In the genomic region with DNA sequence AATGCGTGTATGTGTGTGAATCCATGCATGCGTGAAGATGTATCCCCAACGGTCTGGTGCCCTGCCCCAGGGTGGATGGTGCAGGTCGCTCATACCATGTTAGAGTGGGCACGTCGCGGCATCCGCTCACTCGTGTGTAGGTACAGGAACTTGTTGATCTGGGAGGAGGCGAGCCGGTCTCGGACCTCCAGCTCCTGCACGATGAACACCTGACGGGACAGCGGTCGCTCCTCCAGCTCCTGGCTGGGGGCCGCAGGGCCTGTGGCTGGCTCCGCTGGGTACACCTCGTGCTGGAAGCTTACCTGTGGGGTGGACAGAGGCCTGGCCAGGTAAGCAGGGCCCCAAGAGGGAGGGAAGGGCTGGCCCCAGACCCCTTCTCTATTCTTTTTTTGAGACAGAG, we compare ENCODE assay signal across 2 cellular contexts.
TF ChIP-seq lines count a peak whose summit lies in the region.

No MANE protein-coding gene starts in this region.

TF ChIP-seq in IMR-90, 13 proteins besides CTCF, POLR2A, EP300 and RAD21:
- TF ChIP-seq CHD1 (IDR thresholded peaks at IDR 0.05; ENCODE audit: low read depth, low read length): no peak
- no peak for TF ChIP-seq BHLHE40 (IDR thresholded peaks at IDR 0.05; ENCODE audit: low read depth, low read length)
- no peak for TF ChIP-seq MAZ (IDR thresholded peaks at IDR 0.05; ENCODE audit: borderline replicate concordance, low read depth, low read length)
- no peak for TF ChIP-seq FOS (IDR thresholded peaks at IDR 0.05; ENCODE audit: low read depth, low read length)
- TF ChIP-seq CEBPB (IDR thresholded peaks at IDR 0.05; ENCODE audit: low read depth, low read length): no peak
- TF ChIP-seq RCOR1 (IDR thresholded peaks at IDR 0.05; ENCODE audit: insufficient replicate concordance, low read length): no peak
- TF ChIP-seq ELK1 (IDR thresholded peaks at IDR 0.05; ENCODE audit: borderline replicate concordance, low read depth, low read length): no peak
- TF ChIP-seq MXI1 (IDR thresholded peaks at IDR 0.05; ENCODE audit: borderline replicate concordance, low read depth, low read length): no peak
- TF ChIP-seq MAFK (IDR thresholded peaks at IDR 0.05; ENCODE audit: low read depth, low read length): no peak
- TF ChIP-seq NFE2L2 (IDR thresholded peaks at IDR 0.05; ENCODE audit: low read depth, low read length): no peak
- no peak for TF ChIP-seq RFX5 (IDR thresholded peaks at IDR 0.05; ENCODE audit: low read depth, low read length)
- no peak for TF ChIP-seq USF2 (IDR thresholded peaks at IDR 0.05; ENCODE audit: low read depth, low read length)
- no peak for TF ChIP-seq SMC3 (IDR thresholded peaks at IDR 0.05; ENCODE audit: low read depth, low read length)
TF ChIP-seq in IMR-90: peak in this region for 0.

TF ChIP-seq in K562, 482 proteins besides CTCF, POLR2A, EP300 and RAD21:
- TF ChIP-seq JUNB (CRISPR knock-in tag; conservative IDR thresholded peaks at IDR 0.05) (no peak), RBFOX2 (IDR thresholded peaks at IDR 0.05; ENCODE audit: low read depth, low read length) (peak; percentile 19; the same call in 1 of the 2 replicates)
